In the genomic region with DNA sequence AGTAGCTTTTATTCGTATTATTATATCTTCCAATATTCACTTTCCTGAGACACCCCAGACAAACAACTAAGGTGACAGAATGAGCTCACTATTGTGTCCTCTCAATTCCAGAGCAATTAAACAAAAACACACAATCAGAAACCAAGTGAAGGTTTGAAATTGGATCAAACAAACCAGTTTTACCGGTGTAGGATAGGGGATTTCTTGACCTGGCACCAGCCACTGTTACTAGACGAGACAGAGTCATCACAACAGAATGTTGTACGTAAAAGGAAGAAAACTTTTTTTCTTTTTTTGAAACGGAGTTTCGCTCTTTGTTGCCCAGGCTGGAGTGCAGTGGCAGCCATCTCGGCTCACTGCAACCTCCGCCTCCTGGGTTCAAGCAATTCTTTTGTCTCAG, we compare ENCODE assay signal across 30 cellular contexts. TPM values are rescaled to one million over a fixed set of nuclear protein-coding genes. Genes with fewer than 3 reads are reported as not detected.
DNase-seq lines count a peak whose midpoint lies in the region; ATAC-seq, FAIRE-seq and TF ChIP-seq lines count a peak whose summit lies in the region.
"Had no signal": no experiment of that assay in that cellular context is flagged by ENCODE, and none has a peak within 500 bp of the region (broad histone marks: within the 10 kb centered on the region; RNA-seq: fewer than 3 reads in every experiment).

No MANE protein-coding gene starts in this region.

- H3K9me3 ChIP-seq in PC-9 (ENCODE audit: insufficient read depth, low read depth): no peaks in the 10 kb centered on the region
- H3K9me3 ChIP-seq in CD8-positive, alpha-beta memory T cell (ENCODE audit: low read length): no peaks in the 10 kb centered on the region
- H3K9me3 ChIP-seq: SJCRH30 had no signal

- POLR2A ChIA-PET in PC-9 (lab: Charles Lee; ENCODE audit: unreplicated experiment): interaction anchor here (0.6 kb wide), 1 partner anchor 43 kb away, joined by 6 read pairs; the partner anchor contains the start of gene LDOC1
- POLR2A ChIA-PET in CD8-positive, alpha-beta memory T cell (lab: Charles Lee): no interaction called here

- ATAC-seq in Right ventricle myocardium superior (ENCODE audit: poor library complexity) (no peak), SK-N-SH treated with all-trans-retinoic acid at 6 μM for 48 hours (no peak; the same call in 2 of the 3 replicates)
- ATAC-seq: CD8-positive, alpha-beta T cell; HepG2 had no signal

- no peaks in the 10 kb centered on the region for H3K9me3 Mint-ChIP-seq in CD8-positive, alpha-beta memory T cell
- H3K9me3 Mint-ChIP-seq: CD8-positive, alpha-beta T cell had no signal

- H3K27me3 ChIP-seq in PC-9 (ENCODE audit: insufficient read depth, low read depth): no peaks in the 10 kb centered on the region
- H3K27me3 ChIP-seq in bronchial epithelial cell (ENCODE audit: control insufficient read depth, insufficient read depth, low read length): no peaks in the 10 kb centered on the region
- no peaks in the 10 kb centered on the region for H3K27me3 ChIP-seq in CD8-positive, alpha-beta memory T cell (ENCODE audit: insufficient read depth, low read length, poor library complexity, severe bottlenecking)
- H3K27me3 ChIP-seq: SJCRH30 had no signal

- H3K4me3 Mint-ChIP-seq in CD8-positive, alpha-beta memory T cell: no peak overlapping the region
- H3K4me3 Mint-ChIP-seq: CD8-positive, alpha-beta T cell had no signal

- H3K36me3 Mint-ChIP-seq in CD8-positive, alpha-beta memory T cell: no peaks in the 10 kb centered on the region
- H3K36me3 Mint-ChIP-seq: CD8-positive, alpha-beta T cell had no signal

- H3F3A ChIP-seq in PC-9 (ENCODE audit: insufficient read depth, low read depth): peaks cover 5% of the 10 kb centered on the region

- H3K4me2 ChIP-seq in PC-9: peak overlapping the region; percentile 26

- no peaks in the 10 kb centered on the region for H3K4me1 Mint-ChIP-seq in CD8-positive, alpha-beta memory T cell

- intact Hi-C loops in PC-9 (cut with micrococcal nuclease; ENCODE audit: unreplicated experiment) (no loop called here), Right ventricle myocardium superior (cut with DNase I) (no loop called here)

- BruUV-seq in PC-9 (replicated peaks; lab: Mats Ljungman, UMichigan): no TSS peak

- H4K20me1 ChIP-seq in PC-9 (ENCODE audit: insufficient read depth): no peaks in the 10 kb centered on the region

- no peaks in the 10 kb centered on the region for H3K9me2 ChIP-seq in PC-9 (ENCODE audit: insufficient read depth)

- CTCF ChIA-PET in PC-9 (lab: Charles Lee): no interaction called here
- CTCF ChIA-PET in CD8-positive, alpha-beta memory T cell (lab: Charles Lee): no interaction called here

- H3K79me2 ChIP-seq in PC-9 (ENCODE audit: low read depth): no peaks in the 10 kb centered on the region

- peak; percentile 5 for DNase-seq in HT-29 (ENCODE audit: low spot score)
- DNase-seq in PC-9: peak; percentile 39 to 86
- DNase-seq in bronchial epithelial cell (ENCODE audit: low read depth): peak; percentile 74
- peak; percentile 11 for DNase-seq in kidney tubule cell (ENCODE audit: low spot score)
- no peak for DNase-seq in Right ventricle myocardium superior
- no peak for DNase-seq in CD8-positive, alpha-beta memory T cell
- DNase-seq in globus pallidus (ENCODE audit: low spot score): no peak
- DNase-seq: C1 segment of cervical spinal cord; CD8-positive, alpha-beta T cell; DMS 273 treated with DMSO at 0.1 percent for 48 hours; DND-41; HCEC 1CT; Karpas-422; MV-4-11; NCI-H1105; NCI-H1436 treated with DMSO at 0.1 percent for 48 hours; NCI-H187 treated with DMSO at 0.1 percent for 48 hours; NCI-H2171 treated with DMSO at 0.1 percent for 48 hours; NCI-H345; NCI-H510A treated with DMSO at 0.1 percent for 48 hours; NCI-H774; NK-92 treated with Interleukin-12 subunit alpha and Interleukin-12 subunit beta, amount 100 ng/mL, for 24 hours; RPMI8226; SJCRH30 had no signal

- H3K27me3 Mint-ChIP-seq in CD8-positive, alpha-beta memory T cell: no peaks in the 10 kb centered on the region

- peak overlapping the region; percentile 32; the same call in 1 of the 2 replicates for H3K4me3 ChIP-seq in PC-9
- no peak overlapping the region for H3K4me3 ChIP-seq in bronchial epithelial cell (ENCODE audit: low read depth, low read length)
- H3K4me3 ChIP-seq in CD8-positive, alpha-beta memory T cell (ENCODE audit: low read length): no peak overlapping the region
- H3K4me3 ChIP-seq: SJCRH30 had no signal

- no peak for TF ChIP-seq CTCF in PC-9 (conservative IDR thresholded peaks at IDR 0.05)
- TF ChIP-seq CTCF in bronchial epithelial cell (IDR thresholded peaks at IDR 0.05; ENCODE audit: insufficient read depth, low read length, severe bottlenecking): no peak

- no peak overlapping the region for H3K27ac Mint-ChIP-seq in CD8-positive, alpha-beta memory T cell
- H3K27ac Mint-ChIP-seq: CD8-positive, alpha-beta T cell had no signal

- H3K36me3 ChIP-seq in PC-9 (ENCODE audit: low read depth): no peaks in the 10 kb centered on the region
- H3K36me3 ChIP-seq in bronchial epithelial cell (ENCODE audit: control insufficient read depth, insufficient read depth, low read length): no peaks in the 10 kb centered on the region
- no peaks in the 10 kb centered on the region for H3K36me3 ChIP-seq in CD8-positive, alpha-beta memory T cell (ENCODE audit: insufficient read depth, low read length)
- H3K36me3 ChIP-seq: SJCRH30 had no signal

- H2AFZ ChIP-seq in PC-9: peak overlapping the region; percentile 79

- H3K4me1 ChIP-seq in PC-9 (replicated peaks; ENCODE audit: insufficient read depth): peaks cover 12% of the 10 kb centered on the region; the same call in 1 of the 2 replicates
- H3K4me1 ChIP-seq in CD8-positive, alpha-beta memory T cell (ENCODE audit: insufficient read depth, low read length): no peaks in the 10 kb centered on the region
- H3K4me1 ChIP-seq: SJCRH30 had no signal

- H3K27ac ChIP-seq in PC-9: peak overlapping the region; percentile 90
- no peak overlapping the region for H3K27ac ChIP-seq in CD8-positive, alpha-beta memory T cell (ENCODE audit: low read depth, low read length)
- H3K27ac ChIP-seq: HL-60, SJCRH30 had no signal

- FAIRE-seq in bronchial epithelial cell (lab: Jason Lieb, UNC): no peak
- FAIRE-seq: GM12892, H1, HepG2 had no signal

TF ChIP-seq in SK-N-SH treated with all-trans-retinoic acid at 6 μM for 48 hours, 23 proteins besides CTCF, POLR2A, EP300 and RAD21 (continues in another document):
- TF ChIP-seq ARNTL (CRISPR knock-in tag; IDR thresholded peaks at IDR 0.05; ENCODE audit: borderline replicate concordance, low read depth) (no peak), ESRRG (CRISPR knock-in tag; IDR thresholded peaks at IDR 0.05) (no peak), PATZ1 (CRISPR knock-in tag; IDR thresholded peaks at IDR 0.05; ENCODE audit: borderline replicate concordance) (no peak), SNAI2 (CRISPR knock-in tag; IDR thresholded peaks at IDR 0.05) (no peak), CSDC2 (CRISPR knock-in tag; IDR thresholded peaks at IDR 0.05) (no peak), GLIS3 (CRISPR knock-in tag; IDR thresholded peaks at IDR 0.05) (no peak), ISL1 (CRISPR knock-in tag; IDR thresholded peaks at IDR 0.05) (no peak), BACH2 (CRISPR knock-in tag; IDR thresholded peaks at IDR 0.05; ENCODE audit: borderline replicate concordance) (no peak), ZNF565 (CRISPR knock-in tag; conservative IDR thresholded peaks at IDR 0.05; ENCODE audit: low read depth) (no peak), ZNF70 (CRISPR knock-in tag; IDR thresholded peaks at IDR 0.05) (no peak), PPARA (CRISPR knock-in tag; IDR thresholded peaks at IDR 0.05; ENCODE audit: borderline replicate concordance) (no peak)
- TF ChIP-seq, protein P1, sequence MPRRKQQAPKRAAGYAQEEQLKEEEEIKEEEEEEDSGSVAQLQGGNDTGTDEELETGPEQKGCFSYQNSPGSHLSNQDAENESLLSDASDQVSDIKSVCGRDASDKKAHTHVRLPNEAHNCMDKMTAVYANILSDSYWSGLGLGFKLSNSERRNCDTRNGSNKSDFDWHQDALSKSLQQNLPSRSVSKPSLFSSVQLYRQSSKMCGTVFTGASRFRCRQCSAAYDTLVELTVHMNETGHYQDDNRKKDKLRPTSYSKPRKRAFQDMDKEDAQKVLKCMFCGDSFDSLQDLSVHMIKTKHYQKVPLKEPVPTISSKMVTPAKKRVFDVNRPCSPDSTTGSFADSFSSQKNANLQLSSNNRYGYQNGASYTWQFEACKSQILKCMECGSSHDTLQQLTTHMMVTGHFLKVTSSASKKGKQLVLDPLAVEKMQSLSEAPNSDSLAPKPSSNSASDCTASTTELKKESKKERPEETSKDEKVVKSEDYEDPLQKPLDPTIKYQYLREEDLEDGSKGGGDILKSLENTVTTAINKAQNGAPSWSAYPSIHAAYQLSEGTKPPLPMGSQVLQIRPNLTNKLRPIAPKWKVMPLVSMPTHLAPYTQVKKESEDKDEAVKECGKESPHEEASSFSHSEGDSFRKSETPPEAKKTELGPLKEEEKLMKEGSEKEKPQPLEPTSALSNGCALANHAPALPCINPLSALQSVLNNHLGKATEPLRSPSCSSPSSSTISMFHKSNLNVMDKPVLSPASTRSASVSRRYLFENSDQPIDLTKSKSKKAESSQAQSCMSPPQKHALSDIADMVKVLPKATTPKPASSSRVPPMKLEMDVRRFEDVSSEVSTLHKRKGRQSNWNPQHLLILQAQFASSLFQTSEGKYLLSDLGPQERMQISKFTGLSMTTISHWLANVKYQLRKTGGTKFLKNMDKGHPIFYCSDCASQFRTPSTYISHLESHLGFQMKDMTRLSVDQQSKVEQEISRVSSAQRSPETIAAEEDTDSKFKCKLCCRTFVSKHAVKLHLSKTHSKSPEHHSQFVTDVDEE (CRISPR knock-in tag; IDR thresholded peaks at IDR 0.05): no peak

RNA-seq across cellular contexts. Expression of gene LDOC1, which starts 43.7 kb away (rescaled TPM):
- total RNA-seq in HT-29 (2014; rRNA removed; shearing (Covaris generic)): not detected in 2 replicates
- total RNA-seq in PC-9 (2021): 42.4 and 49.5 TPM in 2 replicates
- total RNA-seq in bronchial epithelial cell: 1.3 and 1.9 TPM in 2 replicates
- total RNA-seq in Right ventricle myocardium superior: 3.4 TPM
- total RNA-seq in CD8-positive, alpha-beta memory T cell: 1 to 10 TPM in 1 of 2 experiments, under 1 TPM in 1; 0.88 to 1.4 TPM
- 19.3 TPM for polyA plus RNA-seq in CD8-positive, alpha-beta memory T cell
- total RNA-seq: A673, HepG2 had no signal
- polyA plus RNA-seq: HepG2 had no signal

Comparison
In these comparisons a context has a peak if more than half of its experiments do, and no peak if none do; other contexts are left out.
1. DNase-seq: peak in HT-29 (single experiment), PC-9 (2 of 2), bronchial epithelial cell (single experiment) and kidney tubule cell (single experiment); none in Right ventricle myocardium superior (single experiment), CD8-positive, alpha-beta memory T cell (0 of 5) and globus pallidus (single experiment).